ENCODE assay signal across 2 cellular contexts in the genomic region with DNA sequence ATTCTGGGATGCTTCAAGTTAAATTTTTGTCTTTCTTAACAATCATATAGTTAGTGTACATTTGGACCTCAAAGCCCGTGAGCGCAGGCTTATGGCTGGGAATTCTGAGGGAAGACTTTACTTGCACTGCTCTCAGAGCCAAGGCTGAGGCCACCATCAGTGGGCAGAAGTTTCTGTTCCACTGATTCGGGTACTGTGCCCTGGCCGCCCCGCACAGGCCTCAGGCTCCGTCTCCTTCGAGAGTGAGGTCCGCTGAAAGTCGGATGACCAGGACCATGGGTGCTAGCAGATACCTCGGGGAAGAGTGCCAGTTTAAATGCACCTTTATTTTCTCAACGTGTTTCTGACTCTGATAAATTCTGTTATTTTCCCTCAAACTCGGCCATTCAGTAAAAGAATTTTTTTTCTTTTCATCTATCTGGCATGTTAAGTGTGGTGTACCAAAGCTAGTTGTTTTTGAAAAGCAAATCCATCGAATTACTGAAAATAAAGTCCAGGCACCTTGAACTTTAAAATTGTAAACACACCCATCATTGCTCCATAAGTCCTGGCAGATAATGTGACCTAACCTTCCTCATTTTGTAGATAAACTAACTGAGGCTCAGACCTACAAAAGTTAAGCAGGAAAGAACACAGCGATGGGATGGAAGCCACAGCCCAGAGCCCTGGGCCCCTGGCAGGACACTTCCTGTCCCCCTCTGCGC.
TF ChIP-seq lines count a peak whose summit lies in the region.

No MANE protein-coding gene starts in this region.

TF ChIP-seq in GM23338, 12 proteins besides CTCF, POLR2A, EP300 and RAD21 (continued from another document and continues in another):
- TF ChIP-seq, protein P1, sequence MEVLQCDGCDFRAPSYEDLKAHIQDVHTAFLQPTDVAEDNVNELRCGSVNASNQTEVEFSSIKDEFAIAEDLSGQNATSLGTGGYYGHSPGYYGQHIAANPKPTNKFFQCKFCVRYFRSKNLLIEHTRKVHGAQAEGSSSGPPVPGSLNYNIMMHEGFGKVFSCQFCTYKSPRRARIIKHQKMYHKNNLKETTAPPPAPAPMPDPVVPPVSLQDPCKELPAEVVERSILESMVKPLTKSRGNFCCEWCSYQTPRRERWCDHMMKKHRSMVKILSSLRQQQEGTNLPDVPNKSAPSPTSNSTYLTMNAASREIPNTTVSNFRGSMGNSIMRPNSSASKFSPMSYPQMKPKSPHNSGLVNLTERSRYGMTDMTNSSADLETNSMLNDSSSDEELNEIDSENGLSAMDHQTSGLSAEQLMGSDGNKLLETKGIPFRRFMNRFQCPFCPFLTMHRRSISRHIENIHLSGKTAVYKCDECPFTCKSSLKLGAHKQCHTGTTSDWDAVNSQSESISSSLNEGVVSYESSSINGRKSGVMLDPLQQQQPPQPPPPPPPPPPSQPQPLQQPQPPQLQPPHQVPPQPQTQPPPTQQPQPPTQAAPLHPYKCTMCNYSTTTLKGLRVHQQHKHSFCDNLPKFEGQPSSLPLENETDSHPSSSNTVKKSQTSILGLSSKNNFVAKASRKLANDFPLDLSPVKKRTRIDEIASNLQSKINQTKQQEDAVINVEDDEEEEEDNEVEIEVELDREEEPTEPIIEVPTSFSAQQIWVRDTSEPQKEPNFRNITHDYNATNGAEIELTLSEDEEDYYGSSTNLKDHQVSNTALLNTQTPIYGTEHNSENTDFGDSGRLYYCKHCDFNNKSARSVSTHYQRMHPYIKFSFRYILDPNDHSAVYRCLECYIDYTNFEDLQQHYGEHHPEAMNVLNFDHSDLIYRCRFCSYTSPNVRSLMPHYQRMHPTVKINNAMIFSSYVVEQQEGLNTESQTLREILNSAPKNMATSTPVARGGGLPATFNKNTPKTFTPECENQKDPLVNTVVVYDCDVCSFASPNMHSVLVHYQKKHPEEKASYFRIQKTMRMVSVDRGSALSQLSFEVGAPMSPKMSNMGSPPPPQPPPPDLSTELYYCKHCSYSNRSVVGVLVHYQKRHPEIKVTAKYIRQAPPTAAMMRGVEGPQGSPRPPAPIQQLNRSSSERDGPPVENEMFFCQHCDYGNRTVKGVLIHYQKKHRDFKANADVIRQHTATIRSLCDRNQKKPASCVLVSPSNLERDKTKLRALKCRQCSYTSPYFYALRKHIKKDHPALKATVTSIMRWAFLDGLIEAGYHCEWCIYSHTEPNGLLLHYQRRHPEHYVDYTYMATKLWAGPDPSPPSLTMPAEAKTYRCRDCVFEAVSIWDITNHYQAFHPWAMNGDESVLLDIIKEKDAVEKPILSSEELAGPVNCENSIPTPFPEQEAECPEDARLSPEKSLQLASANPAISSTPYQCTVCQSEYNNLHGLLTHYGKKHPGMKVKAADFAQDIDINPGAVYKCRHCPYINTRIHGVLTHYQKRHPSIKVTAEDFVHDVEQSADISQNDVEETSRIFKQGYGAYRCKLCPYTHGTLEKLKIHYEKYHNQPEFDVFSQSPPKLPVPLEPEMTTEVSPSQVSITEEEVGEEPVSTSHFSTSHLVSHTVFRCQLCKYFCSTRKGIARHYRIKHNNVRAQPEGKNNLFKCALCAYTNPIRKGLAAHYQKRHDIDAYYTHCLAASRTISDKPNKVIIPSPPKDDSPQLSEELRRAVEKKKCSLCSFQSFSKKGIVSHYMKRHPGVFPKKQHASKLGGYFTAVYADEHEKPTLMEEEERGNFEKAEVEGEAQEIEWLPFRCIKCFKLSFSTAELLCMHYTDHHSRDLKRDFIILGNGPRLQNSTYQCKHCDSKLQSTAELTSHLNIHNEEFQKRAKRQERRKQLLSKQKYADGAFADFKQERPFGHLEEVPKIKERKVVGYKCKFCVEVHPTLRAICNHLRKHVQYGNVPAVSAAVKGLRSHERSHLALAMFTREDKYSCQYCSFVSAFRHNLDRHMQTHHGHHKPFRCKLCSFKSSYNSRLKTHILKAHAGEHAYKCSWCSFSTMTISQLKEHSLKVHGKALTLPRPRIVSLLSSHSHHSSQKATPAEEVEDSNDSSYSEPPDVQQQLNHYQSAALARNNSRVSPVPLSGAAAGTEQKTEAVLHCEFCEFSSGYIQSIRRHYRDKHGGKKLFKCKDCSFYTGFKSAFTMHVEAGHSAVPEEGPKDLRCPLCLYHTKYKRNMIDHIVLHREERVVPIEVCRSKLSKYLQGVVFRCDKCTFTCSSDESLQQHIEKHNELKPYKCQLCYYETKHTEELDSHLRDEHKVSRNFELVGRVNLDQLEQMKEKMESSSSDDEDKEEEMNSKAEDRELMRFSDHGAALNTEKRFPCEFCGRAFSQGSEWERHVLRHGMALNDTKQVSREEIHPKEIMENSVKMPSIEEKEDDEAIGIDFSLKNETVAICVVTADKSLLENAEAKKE (CRISPR knock-in tag; IDR thresholded peaks at IDR 0.05): no peak
- TF ChIP-seq NANOG (IDR thresholded peaks at IDR 0.05; ENCODE audit: borderline replicate concordance): no peak
- TF ChIP-seq EZH2phosphoT487 (IDR thresholded peaks at IDR 0.05; ENCODE audit: unreplicated experiment): no peak
- no peak for TF ChIP-seq CREB1 (CRISPR knock-in tag; IDR thresholded peaks at IDR 0.05; ENCODE audit: low read depth)
- TF ChIP-seq, protein P2, sequence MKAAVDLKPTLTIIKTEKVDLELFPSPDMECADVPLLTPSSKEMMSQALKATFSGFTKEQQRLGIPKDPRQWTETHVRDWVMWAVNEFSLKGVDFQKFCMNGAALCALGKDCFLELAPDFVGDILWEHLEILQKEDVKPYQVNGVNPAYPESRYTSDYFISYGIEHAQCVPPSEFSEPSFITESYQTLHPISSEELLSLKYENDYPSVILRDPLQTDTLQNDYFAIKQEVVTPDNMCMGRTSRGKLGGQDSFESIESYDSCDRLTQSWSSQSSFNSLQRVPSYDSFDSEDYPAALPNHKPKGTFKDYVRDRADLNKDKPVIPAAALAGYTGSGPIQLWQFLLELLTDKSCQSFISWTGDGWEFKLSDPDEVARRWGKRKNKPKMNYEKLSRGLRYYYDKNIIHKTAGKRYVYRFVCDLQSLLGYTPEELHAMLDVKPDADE (IDR thresholded peaks at IDR 0.05): no peak
- TF ChIP-seq JUNB (IDR thresholded peaks at IDR 0.05; ENCODE audit: unreplicated experiment): no peak
- no peak for TF ChIP-seq ZNF331 (CRISPR knock-in tag; IDR thresholded peaks at IDR 0.05; ENCODE audit: low read depth)
- no peak for TF ChIP-seq ZNF114 (CRISPR knock-in tag; IDR thresholded peaks at IDR 0.05)
- no peak for TF ChIP-seq EZH2 (IDR thresholded peaks at IDR 0.05; ENCODE audit: low read depth, unreplicated experiment)
- TF ChIP-seq STAT1 (IDR thresholded peaks at IDR 0.05; ENCODE audit: unreplicated experiment): no peak

TF ChIP-seq in SK-N-SH treated with all-trans-retinoic acid at 6 μM for 48 hours, 23 proteins besides CTCF, POLR2A, EP300 and RAD21 (continued from another document):
- TF ChIP-seq ZC3H10 (CRISPR knock-in tag; IDR thresholded peaks at IDR 0.05) (no peak), ISL1 (CRISPR knock-in tag; IDR thresholded peaks at IDR 0.05) (no peak)
